In the genomic region with DNA sequence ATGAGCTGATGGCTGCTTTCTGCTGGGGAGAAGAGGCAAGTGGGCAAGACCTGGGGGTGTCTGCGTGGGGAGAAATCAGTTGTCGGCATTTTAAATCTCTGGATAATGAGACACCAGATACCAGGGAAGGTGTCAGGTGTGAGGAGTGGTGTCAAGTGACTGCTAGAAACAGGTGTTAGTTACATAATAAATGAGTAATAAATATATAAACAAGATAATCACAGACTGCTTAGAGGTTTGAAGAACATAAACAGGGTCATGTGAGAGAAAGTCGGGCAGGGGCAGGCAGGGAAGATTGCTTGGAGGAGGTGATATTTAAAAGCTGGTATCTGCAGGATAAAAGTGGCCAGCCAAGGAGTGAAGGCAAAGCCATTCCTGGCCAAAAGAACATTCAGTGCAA, we compare ENCODE assay signal across 22 cellular contexts.
A peak's percentile ranks its signal among the peaks of the same experiment; 100 is the strongest.
DNase-seq lines count a peak whose midpoint lies in the region; ATAC-seq and TF ChIP-seq lines count a peak whose summit lies in the region.
"Had no signal": no experiment of that assay in that cellular context is flagged by ENCODE, and none has a peak within 500 bp of the region (broad histone marks: within the 10 kb centered on the region; RNA-seq: fewer than 3 reads in every experiment).

No MANE protein-coding gene starts in this region.

- no peaks in the 10 kb centered on the region for H3K9me3 ChIP-seq in gastrocnemius medialis
- no peaks in the 10 kb centered on the region for H3K9me3 ChIP-seq in breast epithelium
- H3K9me3 ChIP-seq: BE2C had no signal

- H3K36me3 ChIP-seq in gastrocnemius medialis (no peaks in the 10 kb centered on the region), breast epithelium (no peaks in the 10 kb centered on the region)
- H3K36me3 ChIP-seq: BE2C had no signal

- TF ChIP-seq CTCF in glutamatergic neuron (IDR thresholded peaks at IDR 0.05; ENCODE audit: partially characterized antibody, unreplicated experiment) (no peak), gastrocnemius medialis (IDR thresholded peaks at IDR 0.05 in 4 of 5, conservative IDR thresholded peaks at IDR 0.05 in 1 of 5) (no peak), GM13977 (IDR thresholded peaks at IDR 0.05; ENCODE audit: extremely low read depth, insufficient read depth, missing control alignments) (no peak), breast epithelium (IDR thresholded peaks at IDR 0.05) (no peak), foreskin fibroblast (IDR thresholded peaks at IDR 0.05; ENCODE audit: low read depth, low read length) (no peak)

- H3K4me1 ChIP-seq in gastrocnemius medialis: peaks cover 10 to 11% of the 10 kb centered on the region in 2 donors
- no peaks in the 10 kb centered on the region for H3K4me1 ChIP-seq in breast epithelium
- H3K4me1 ChIP-seq: BE2C had no signal

- peak overlapping the region; percentile 26 for H3K27ac Mint-ChIP-seq in glutamatergic neuron (ENCODE audit: unreplicated experiment)
- H3K27ac Mint-ChIP-seq: CD8-positive, alpha-beta memory T cell; GM23338 had no signal

- no peak overlapping the region for H3K4me3 Mint-ChIP-seq in glutamatergic neuron (ENCODE audit: unreplicated experiment)
- H3K4me3 Mint-ChIP-seq: CD4-positive, CD25-positive, alpha-beta regulatory T cell; CD8-positive, alpha-beta memory T cell; GM23338 had no signal

- no peaks in the 10 kb centered on the region for H3K4me1 Mint-ChIP-seq in glutamatergic neuron (ENCODE audit: low read depth, unreplicated experiment)
- H3K4me1 Mint-ChIP-seq: CD8-positive, alpha-beta memory T cell had no signal

- peak; percentile 28 for DNase-seq in NCI-H748 (lab: John Stamatoyannopoulos, UW; ENCODE audit: unreplicated experiment)
- DNase-seq in NCI-H748 treated with DMSO at 0.1 percent for 48 hours (lab: John Stamatoyannopoulos, UW): no peak
- DNase-seq in NCI-H524 (lab: John Stamatoyannopoulos, UW): peak; percentile 10 to 62
- DNase-seq in glutamatergic neuron: no peak
- peak in 1 of 2 donors; percentile 34 for DNase-seq in gastrocnemius medialis
- DNase-seq in GM13977 (ENCODE audit: low spot score): no peak
- no peak for DNase-seq in breast epithelium (ENCODE audit: low spot score in 2 of 2)
- DNase-seq in foreskin fibroblast: no peak
- DNase-seq: ACHN; BE2C; C1 segment of cervical spinal cord; CD4-positive, CD25-positive, alpha-beta regulatory T cell; CD8-positive, alpha-beta memory T cell; COR-L47; DMS 273 treated with DMSO at 0.1 percent for 48 hours; DMS53; DND-41; EL; HCEC 1CT had no signal

- H3K36me3 Mint-ChIP-seq in glutamatergic neuron (ENCODE audit: unreplicated experiment): peaks cover 15% of the 10 kb centered on the region
- H3K36me3 Mint-ChIP-seq: CD8-positive, alpha-beta memory T cell had no signal

- in situ Hi-C loops in gastrocnemius medialis (cut with MboI; ENCODE audit: low sequenced_read_pairs in 4 of 4) (loop anchor here in 3 of 4 donors (25.0 kb wide), 1 partner anchor 1034 kb away; no protein-coding TSS in a partner anchor), GM13977 (cut with MboI; ENCODE audit: low pct_unique_long_range_greater_than_20kb, low sequenced_read_pairs, unreplicated experiment) (loop anchor here (25.0 kb wide), 1 partner anchor 459 kb away; the partner anchor contains the start of gene SLC24A3)

- peak; percentile 30 to 89 for ATAC-seq in gastrocnemius medialis
- ATAC-seq: GM12878, GM23338 had no signal

- TF ChIP-seq POLR2A in gastrocnemius medialis (IDR thresholded peaks at IDR 0.05) (no peak), breast epithelium (IDR thresholded peaks at IDR 0.05) (no peak)

- H3K4me3 ChIP-seq in gastrocnemius medialis (no peak overlapping the region), breast epithelium (no peak overlapping the region), foreskin fibroblast (ENCODE audit: low read depth in 1 of 2, low read length in 2 of 2) (no peak overlapping the region)
- H3K4me3 ChIP-seq: GM12878, GM23338 had no signal

- H3K27me3 Mint-ChIP-seq in glutamatergic neuron (ENCODE audit: unreplicated experiment): no peaks in the 10 kb centered on the region
- H3K27me3 Mint-ChIP-seq: CD4-positive, CD25-positive, alpha-beta regulatory T cell had no signal

- intact Hi-C loops in gastrocnemius medialis (cut with DNase I; ENCODE audit: low total_unique reads): no loop called here
- intact Hi-C loops in breast epithelium (cut with DNase I; ENCODE audit: low total_unique reads): no loop called here

- H3K27me3 ChIP-seq in gastrocnemius medialis (no peaks in the 10 kb centered on the region), breast epithelium (no peaks in the 10 kb centered on the region)

- H3K27ac ChIP-seq in gastrocnemius medialis (peak overlapping the region; percentile 22 to 73 (median 31)), breast epithelium (no peak overlapping the region)
- H3K27ac ChIP-seq: HL-60 had no signal

- H3K9me3 Mint-ChIP-seq in glutamatergic neuron (ENCODE audit: unreplicated experiment): peaks cover 4% of the 10 kb centered on the region
- H3K9me3 Mint-ChIP-seq: CD8-positive, alpha-beta memory T cell had no signal

Comparison
In these comparisons a context has a peak if more than half of its experiments do, and no peak if none do; other contexts are left out.
1. DNase-seq: peak in NCI-H748 (single experiment) and NCI-H524 (2 of 2); none in NCI-H748 treated with DMSO at 0.1 percent for 48 hours (single experiment), glutamatergic neuron (single experiment), GM13977 (single experiment), breast epithelium (0 of 2) and foreskin fibroblast (0 of 2).
2. H3K27ac ChIP-seq: peak in gastrocnemius medialis (4 of 4); none in breast epithelium (0 of 2).